Comparison of ENCODE assay signal across 11 cellular contexts in the genomic region with DNA sequence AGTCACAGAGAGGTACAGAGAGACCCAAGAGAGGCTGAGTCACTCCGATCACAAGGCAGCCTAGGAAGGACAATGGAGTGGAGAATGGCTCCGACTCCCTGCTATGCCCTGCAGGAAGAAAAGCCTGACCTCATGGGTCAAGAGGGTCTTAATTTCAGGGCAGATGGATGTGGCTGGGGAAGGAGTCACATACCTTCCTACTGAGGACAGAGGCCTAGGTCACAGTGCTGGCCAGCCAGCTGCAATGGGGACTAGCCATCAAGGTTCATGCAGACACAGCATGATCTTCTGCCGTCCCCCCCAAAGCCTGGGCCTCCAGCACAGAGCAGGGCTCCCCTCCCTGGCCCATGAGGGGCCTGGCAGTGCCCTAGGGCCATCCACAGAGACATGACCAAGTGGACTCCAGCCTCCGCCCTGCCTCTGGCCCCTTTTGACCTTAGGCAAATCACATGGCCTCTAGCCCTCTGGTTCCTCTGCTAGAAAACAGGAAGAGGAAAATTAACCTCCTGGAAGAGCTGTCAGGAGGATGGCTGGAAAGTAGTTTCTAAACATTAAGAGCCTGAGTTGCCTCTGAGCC. TPM values are rescaled to one million over a fixed set of nuclear protein-coding genes. Genes with fewer than 3 reads are reported as not detected.
DNase-seq lines count a peak whose midpoint lies in the region; ATAC-seq and TF ChIP-seq lines count a peak whose summit lies in the region.
"Had no signal": no experiment of that assay in that cellular context is flagged by ENCODE, and none has a peak within 500 bp of the region (broad histone marks: within the 10 kb centered on the region; RNA-seq: fewer than 3 reads in every experiment).

No MANE protein-coding gene starts in this region.

- H3K9me3 Mint-ChIP-seq in activated CD4-positive, alpha-beta T cell treated with anti-CD3 and anti-CD28 coated beads, Interleukin-2, amount 10 ng/mL, durations not matched to agents 24 days and 14 days: no peaks in the 10 kb centered on the region

- ATAC-seq in thoracic aorta (ENCODE audit: insufficient number of reproducible peaks, low FRiP score, low read depth): no peak

- no peaks in the 10 kb centered on the region for H3K27me3 ChIP-seq in adipocyte (replicated peaks; ENCODE audit: control insufficient read depth, insufficient read depth, low read length)
- H3K27me3 ChIP-seq in liver (ENCODE audit: control insufficient read depth in 4 of 4, insufficient read depth in 4 of 4, low read length in 3 of 4): no peaks in the 10 kb centered on the region
- H3K27me3 ChIP-seq in thoracic aorta (replicated peaks; ENCODE audit: insufficient read depth): no peaks in the 10 kb centered on the region

- peak overlapping the region; percentile 80 to 92 for H3K27ac ChIP-seq in liver (ENCODE audit: low read depth in 1 of 2, low read length in 2 of 2)
- H3K27ac ChIP-seq in thoracic aorta: peak overlapping the region in 1 of 2 donors; percentile 44
- H3K27ac ChIP-seq: epithelial cell of prostate had no signal

- peak overlapping the region; percentile 75 for H3K27ac Mint-ChIP-seq in activated CD4-positive, alpha-beta T cell treated with anti-CD3 and anti-CD28 coated beads, Interleukin-2, amount 10 ng/mL, durations not matched to agents 24 days and 14 days

- H3K27me3 Mint-ChIP-seq in activated CD4-positive, alpha-beta T cell treated with anti-CD3 and anti-CD28 coated beads, Interleukin-2, amount 10 ng/mL, durations not matched to agents 24 days and 14 days: no peaks in the 10 kb centered on the region

- peaks cover 62% of the 10 kb centered on the region for H3K4me1 ChIP-seq in adipocyte (ENCODE audit: control insufficient read depth, insufficient read depth, low read length)
- H3K4me1 ChIP-seq in liver (ENCODE audit: control insufficient read depth in 4 of 4, insufficient read depth in 4 of 4, low read length in 3 of 4): peaks cover 3 to 75% (median 44%) of the 10 kb centered on the region in 4 donors
- peaks cover 22 to 54% of the 10 kb centered on the region in 2 donors for H3K4me1 ChIP-seq in thoracic aorta (ENCODE audit: control insufficient read depth in 1 of 2, low read depth in 2 of 2)

- peak overlapping the region; percentile 79 for H3K4me3 Mint-ChIP-seq in activated CD4-positive, alpha-beta T cell treated with anti-CD3 and anti-CD28 coated beads, Interleukin-2, amount 10 ng/mL, durations not matched to agents 24 days and 14 days

- no peaks in the 10 kb centered on the region for H3K36me3 Mint-ChIP-seq in activated CD4-positive, alpha-beta T cell treated with anti-CD3 and anti-CD28 coated beads, Interleukin-2, amount 10 ng/mL, durations not matched to agents 24 days and 14 days (ENCODE audit: low read depth)

- intact Hi-C loops in activated CD4-positive, alpha-beta T cell treated with anti-CD3 and anti-CD28 coated beads, Interleukin-2, amount 10 ng/mL, durations not matched to agents 24 days and 14 days (cut with micrococcal nuclease): loop anchor here (5.0 to 10.0 kb wide), 2 partner anchors 38 to 425 kb away; no protein-coding TSS in a partner anchor

- 59% methylated on average over 4 of the region's 4 CpGs for WGBS in liver

- H3K9me3 ChIP-seq in adipocyte (ENCODE audit: control insufficient read depth, low read length) (no peaks in the 10 kb centered on the region), liver (ENCODE audit: control insufficient read depth in 4 of 4, low read length in 3 of 4) (no peaks in the 10 kb centered on the region), thoracic aorta (no peaks in the 10 kb centered on the region)

- TF ChIP-seq RAD21 in liver (IDR thresholded peaks at IDR 0.05): no peak

- TF ChIP-seq CTCF in liver (IDR thresholded peaks at IDR 0.05; ENCODE audit: low read depth, low read length, missing input control) (no peak), thoracic aorta (IDR thresholded peaks at IDR 0.05) (no peak)

- H3K36me3 ChIP-seq in adipocyte (ENCODE audit: control insufficient read depth, insufficient read depth, low read length, severe bottlenecking) (no peaks in the 10 kb centered on the region), liver (ENCODE audit: control insufficient read depth in 4 of 4, insufficient read depth in 3 of 4, low read depth in 1 of 4, low read length in 3 of 4) (no peaks in the 10 kb centered on the region), thoracic aorta (no peaks in the 10 kb centered on the region)

- peak overlapping the region; percentile 87 for H3K9ac ChIP-seq in adipocyte (ENCODE audit: low read length)
- H3K9ac ChIP-seq in liver (ENCODE audit: low read depth in 1 of 2, low read length in 2 of 2): no peak overlapping the region

- H3K4me1 Mint-ChIP-seq in activated CD4-positive, alpha-beta T cell treated with anti-CD3 and anti-CD28 coated beads, Interleukin-2, amount 10 ng/mL, durations not matched to agents 24 days and 14 days: peaks cover 65% of the 10 kb centered on the region

- no peak for DNase-seq in activated CD4-positive, alpha-beta T cell treated with anti-CD3 and anti-CD28 coated beads, Interleukin-2, amount 10 ng/mL, durations not matched to agents 24 days and 14 days
- DNase-seq in activated CD4-positive, alpha-beta T cell treated with anti-CD3 and anti-CD28 coated beads, Interleukin-2, amount 50 U/mL, for 1 hour: no peak
- DNase-seq in adipocyte (ENCODE audit: low read depth) (no peak), thoracic aorta (ENCODE audit: low spot score) (no peak), NCI-H2081 treated with DMSO at 0.1 percent for 48 hours (lab: John Stamatoyannopoulos, UW) (no peak), iPS-NIHi7 (ENCODE audit: extremely low spot score) (no peak)
- no peak for DNase-seq in activated CD4-positive, alpha-beta T cell treated with anti-CD3 and anti-CD28 coated beads, Interleukin-2, amount 50 U/mL, for 48 hours
- DNase-seq: SHP77; stimulated activated CD4-positive, alpha-beta T cell treated with anti-CD3 and anti-CD28 coated beads, Interleukin-2, amount 100 ng/mL, for 24 hours had no signal

- H3K4me3 ChIP-seq in adipocyte (ENCODE audit: low read length): peak overlapping the region; percentile 79
- peak overlapping the region in 1 of 3 donors; percentile 64 for H3K4me3 ChIP-seq in liver (ENCODE audit: low read depth in 1 of 3, low read length in 3 of 3)
- H3K4me3 ChIP-seq in thoracic aorta: peak overlapping the region; percentile 84

TF ChIP-seq in liver, 16 proteins besides CTCF, POLR2A, EP300 and RAD21 (continues in another document):
- TF ChIP-seq TAF1 (conservative IDR thresholded peaks at IDR 0.05): no peak
- peak; percentile 56 to 62 for TF ChIP-seq HNF4A (conservative IDR thresholded peaks at IDR 0.05)
- TF ChIP-seq, protein P1, sequence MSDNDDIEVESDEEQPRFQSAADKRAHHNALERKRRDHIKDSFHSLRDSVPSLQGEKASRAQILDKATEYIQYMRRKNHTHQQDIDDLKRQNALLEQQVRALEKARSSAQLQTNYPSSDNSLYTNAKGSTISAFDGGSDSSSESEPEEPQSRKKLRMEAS (IDR thresholded peaks at IDR 0.05): peak; percentile 23
- TF ChIP-seq GABPA (IDR thresholded peaks at IDR 0.05 in 1 of 2, conservative IDR thresholded peaks at IDR 0.05 in 1 of 2): no peak
- TF ChIP-seq FOXA2 (IDR thresholded peaks at IDR 0.05): no peak
- TF ChIP-seq JUND (IDR thresholded peaks at IDR 0.05): no peak
- no peak for TF ChIP-seq HNF4G (IDR thresholded peaks at IDR 0.05)
- TF ChIP-seq SP1 (IDR thresholded peaks at IDR 0.05): peak; percentile 19
- peak; percentile 96 for TF ChIP-seq NR2F2 (IDR thresholded peaks at IDR 0.05)
- TF ChIP-seq ATF3 (IDR thresholded peaks at IDR 0.05): no peak
- TF ChIP-seq, protein P2, sequence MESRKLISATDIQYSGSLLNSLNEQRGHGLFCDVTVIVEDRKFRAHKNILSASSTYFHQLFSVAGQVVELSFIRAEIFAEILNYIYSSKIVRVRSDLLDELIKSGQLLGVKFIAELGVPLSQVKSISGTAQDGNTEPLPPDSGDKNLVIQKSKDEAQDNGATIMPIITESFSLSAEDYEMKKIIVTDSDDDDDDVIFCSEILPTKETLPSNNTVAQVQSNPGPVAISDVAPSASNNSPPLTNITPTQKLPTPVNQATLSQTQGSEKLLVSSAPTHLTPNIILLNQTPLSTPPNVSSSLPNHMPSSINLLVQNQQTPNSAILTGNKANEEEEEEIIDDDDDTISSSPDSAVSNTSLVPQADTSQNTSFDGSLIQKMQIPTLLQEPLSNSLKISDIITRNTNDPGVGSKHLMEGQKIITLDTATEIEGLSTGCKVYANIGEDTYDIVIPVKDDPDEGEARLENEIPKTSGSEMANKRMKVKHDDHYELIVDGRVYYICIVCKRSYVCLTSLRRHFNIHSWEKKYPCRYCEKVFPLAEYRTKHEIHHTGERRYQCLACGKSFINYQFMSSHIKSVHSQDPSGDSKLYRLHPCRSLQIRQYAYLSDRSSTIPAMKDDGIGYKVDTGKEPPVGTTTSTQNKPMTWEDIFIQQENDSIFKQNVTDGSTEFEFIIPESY (IDR thresholded peaks at IDR 0.05): no peak
- no peak for TF ChIP-seq EGR1 (IDR thresholded peaks at IDR 0.05; ENCODE audit: low read depth in 2 of 2)
- peak; percentile 70 to 75 for TF ChIP-seq RXRA (IDR thresholded peaks at IDR 0.05)
- no peak for TF ChIP-seq YY1 (IDR thresholded peaks at IDR 0.05)

RNA-seq across cellular contexts. Expression of gene ARRB1, which starts 1.8 kb away (rescaled TPM):
- 22.7 and 23.8 TPM in 2 replicates for total RNA-seq in activated CD4-positive, alpha-beta T cell treated with anti-CD3 and anti-CD28 coated beads, Interleukin-2, amount 10 ng/mL, durations not matched to agents 24 days and 14 days
- total RNA-seq in liver (10 to 100 TPM; 19.3 to 21.2 TPM), thoracic aorta (10 to 100 TPM; 27.1 to 30.6 TPM)
- polyA plus RNA-seq in liver: 1 to 10 TPM; 3.3 to 5.7 TPM

RNA-seq across cellular contexts. Expression of gene RPS3, which starts 49.7 kb away (rescaled TPM):
- 3,383 and 3,385 TPM in 2 replicates for total RNA-seq in activated CD4-positive, alpha-beta T cell treated with anti-CD3 and anti-CD28 coated beads, Interleukin-2, amount 10 ng/mL, durations not matched to agents 24 days and 14 days
- total RNA-seq in liver (1,000 to 10,000 TPM in 1 of 2 donors, 100 to 1,000 TPM in 1; 289 to 1,115 TPM), thoracic aorta (100 to 1,000 TPM; 560 to 708 TPM)
- 100 to 1,000 TPM; 365 to 620 TPM for polyA plus RNA-seq in liver
